19 cellular contexts compared by ENCODE assay signal in the genomic region with DNA sequence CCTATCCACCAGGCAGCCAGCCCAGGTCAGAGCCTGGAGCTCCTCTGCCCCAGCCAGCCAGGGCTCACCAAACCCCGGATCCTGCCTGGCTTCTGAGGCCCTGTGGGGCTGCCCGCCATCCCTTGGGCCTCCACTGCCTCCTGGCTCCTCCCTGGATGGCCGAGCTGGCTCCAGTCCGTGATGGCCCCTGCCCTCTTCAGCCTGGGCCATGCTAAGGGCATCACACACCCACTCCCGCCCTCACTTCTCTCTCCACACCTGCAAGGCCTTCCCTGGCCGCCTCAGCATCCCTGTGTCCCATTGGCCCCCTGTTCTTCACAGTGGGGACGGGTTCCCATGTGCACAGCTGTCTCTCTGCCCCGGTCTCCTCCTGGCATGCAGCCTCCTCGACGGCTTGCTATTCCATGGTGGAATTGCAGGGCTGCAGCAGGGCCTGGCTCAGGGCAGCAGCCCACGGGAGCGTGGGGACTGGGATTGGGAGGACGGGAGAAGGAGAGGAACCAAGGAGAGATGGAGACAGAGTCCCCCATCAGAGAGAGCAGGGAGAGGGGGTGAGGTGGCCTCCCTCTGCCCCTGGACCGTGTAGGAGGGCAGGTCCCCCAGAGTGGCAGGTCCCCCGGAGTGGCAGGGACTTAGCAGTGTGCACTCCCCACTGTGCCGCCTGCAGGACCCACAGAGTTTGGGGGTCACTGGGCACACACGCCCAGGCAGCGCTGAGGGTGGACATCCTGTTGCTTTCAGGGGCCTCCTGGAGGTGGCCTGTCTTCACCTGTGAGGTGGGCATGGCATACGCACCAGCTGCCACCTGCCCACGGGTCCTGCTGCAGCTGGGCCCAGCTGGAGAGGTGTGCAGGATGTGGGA. TPM values are rescaled to one million over a fixed set of nuclear protein-coding genes. Genes with fewer than 3 reads are reported as not detected.
A peak's percentile ranks its signal among the peaks of the same experiment; 100 is the strongest.
DNase-seq lines count a peak whose midpoint lies in the region; ATAC-seq and TF ChIP-seq lines count a peak whose summit lies in the region.
"Had no signal": no experiment of that assay in that cellular context is flagged by ENCODE, and none has a peak within 500 bp of the region (broad histone marks: within the 10 kb centered on the region; RNA-seq: fewer than 3 reads in every experiment).

No MANE protein-coding gene starts in this region.

- no peaks in the 10 kb centered on the region for H3K23me2 ChIP-seq in H9 (ENCODE audit: insufficient read length, low read depth, low read length, poor library complexity, severe bottlenecking)

- H3K4me2 ChIP-seq in H9 (ENCODE audit: insufficient read depth, insufficient read length, low read length) = no peak overlapping the region

- H3K18ac ChIP-seq in H9 (ENCODE audit: insufficient read length, low read depth, low read length) = no peak overlapping the region

- H3K27me3 Mint-ChIP-seq in CD14-positive monocyte (ENCODE audit: low read depth in 3 of 3) = peaks cover 15 to 42% (median 15%) of the 10 kb centered on the region in 3 donors
- H3K27me3 Mint-ChIP-seq in H9 (ENCODE audit: low read depth) = peaks cover 5% of the 10 kb centered on the region; the same call in 1 of the 2 replicates
- H3K27me3 Mint-ChIP-seq in osteocyte (ENCODE audit: unreplicated experiment) = no peaks in the 10 kb centered on the region

- no peak overlapping the region for H2BK15ac ChIP-seq in H9 (ENCODE audit: low read depth, low read length)

- peak; percentile 34 for DNase-seq in CD14-positive monocyte (ENCODE audit: low spot score)
- no peak for DNase-seq in H9
- peak in 2 of 3 donors; percentile 12 to 39 for DNase-seq in right cardiac atrium
- DNase-seq in osteocyte (ENCODE audit: extremely low spot score, unreplicated experiment) = no peak
- DNase-seq in DMS 273 treated with DMSO at 0.1 percent for 48 hours (lab: John Stamatoyannopoulos, UW) = no peak
- no peak for DNase-seq in 8988T
- DNase-seq: foreskin fibroblast; mammary epithelial cell; NCI-H1417 treated with DMSO at 0.1 percent for 48 hours; stimulated activated CD4-positive, alpha-beta T cell treated with anti-CD3 and anti-CD28 coated beads, Interleukin-1b, Interleukin-23, amount 100 ng/mL, for 48 hours; SW 1271 had no signal

- H4K8ac ChIP-seq in H9 (replicated peaks; ENCODE audit: insufficient read length, low read depth, low read length) = no peak overlapping the region

- no CpG with 5 or more reads among the region's 20 CpGs for WGBS in H9 (ENCODE audit: extremely low coverage, insufficient read length, low lambda C conversion rate)
- WGBS in right cardiac atrium = 89% methylated on average over 20 of the region's 20 CpGs

- intact Hi-C loops in CD14-positive monocyte (cut with micrococcal nuclease) (no loop called here), right cardiac atrium (cut with DNase I) (no loop called here)

- no peak overlapping the region for H3K27ac Mint-ChIP-seq in CD14-positive monocyte
- peak overlapping the region in 2 of 3 experiments; percentile 28 to 46; a peak in 3 of 7 replicates for H3K27ac Mint-ChIP-seq in H9
- peak overlapping the region; percentile 62 for H3K27ac Mint-ChIP-seq in osteocyte (ENCODE audit: unreplicated experiment)

- no peak overlapping the region for H3K9ac ChIP-seq in H9 (ENCODE audit: extremely low read depth, insufficient read length, low read length)

- peak overlapping the region in 1 of 2 donors; percentile 48 for H3K4me3 Mint-ChIP-seq in CD14-positive monocyte
- no peak overlapping the region; a peak in 1 of 5 replicates for H3K4me3 Mint-ChIP-seq in H9
- no peak overlapping the region for H3K4me3 Mint-ChIP-seq in osteocyte (ENCODE audit: unreplicated experiment)

- no peak overlapping the region for H2BK5ac ChIP-seq in H9 (ENCODE audit: insufficient read length, low read length)

- ATAC-seq in right cardiac atrium (no peak), HG02970 (IDR thresholded peaks at IDR 0.05; ENCODE audit: low FRiP score, unreplicated experiment) (no peak)
- ATAC-seq: naive thymus-derived CD8-positive, alpha-beta T cell had no signal

- no peak overlapping the region for H4K91ac ChIP-seq in H9 (ENCODE audit: insufficient read length, low read depth, low read length)

- no peak overlapping the region for H3K4me3 ChIP-seq in right cardiac atrium (ENCODE audit: low read length)
- H3K4me3 ChIP-seq: ascending aorta, thoracic aorta had no signal

- no peak overlapping the region for H4K5ac ChIP-seq in H9 (ENCODE audit: insufficient read length, low read depth, low read length)

- H3K79me2 ChIP-seq in H9 (ENCODE audit: insufficient read depth, low read length) = no peaks in the 10 kb centered on the region

- H2BK120ac ChIP-seq in H9 (ENCODE audit: low read depth, low read length, poor library complexity, severe bottlenecking) = no peak overlapping the region

- no peak overlapping the region for H3K4ac ChIP-seq in H9 (ENCODE audit: low read depth, low read length)

- H3T11ph ChIP-seq in H9 (ENCODE audit: low read length) = no peak overlapping the region

- peaks cover 2% of the 10 kb centered on the region for H4K20me1 ChIP-seq in H9 (ENCODE audit: control insufficient read depth, insufficient read depth, insufficient read length)

- H3K27me3 ChIP-seq in H9 (ENCODE audit: insufficient read depth, low read length) = no peaks in the 10 kb centered on the region
- H3K27me3 ChIP-seq in right cardiac atrium (ENCODE audit: control insufficient read depth, insufficient read depth) = no peaks in the 10 kb centered on the region
- H3K27me3 ChIP-seq: ascending aorta had no signal

- no peak overlapping the region; the same call in 1 of the 2 replicates for H3K14ac ChIP-seq in H9 (ENCODE audit: insufficient read depth, low read length)

- H2AK5ac ChIP-seq in H9 (ENCODE audit: insufficient read length, low read length) = no peak overlapping the region

- H3K27ac ChIP-seq in H9 (ENCODE audit: insufficient read length, low read depth, low read length) (no peak overlapping the region), right cardiac atrium (ENCODE audit: low read length) (no peak overlapping the region)
- H3K27ac ChIP-seq: ascending aorta, C4-2B, thoracic aorta had no signal

- no peaks in the 10 kb centered on the region for H3K79me1 ChIP-seq in H9 (ENCODE audit: insufficient read depth, low read depth, low read length, poor library complexity, severe bottlenecking)

- H3K4me1 ChIP-seq in H9 (ENCODE audit: insufficient read depth, low read length) = no peaks in the 10 kb centered on the region
- H3K4me1 ChIP-seq in right cardiac atrium (ENCODE audit: control insufficient read depth, insufficient read depth, low read length) = no peaks in the 10 kb centered on the region

- H3K9me3 ChIP-seq in H9 (ENCODE audit: control insufficient read depth, low read depth, low read length) = no peaks in the 10 kb centered on the region
- no peaks in the 10 kb centered on the region for H3K9me3 ChIP-seq in right cardiac atrium (ENCODE audit: control insufficient read depth, low read length)
- H3K9me3 ChIP-seq: ascending aorta, thoracic aorta had no signal

- H3K23ac ChIP-seq in H9 (ENCODE audit: insufficient read length, low read depth, low read length) = no peak overlapping the region

- TF ChIP-seq CTCF in CD14-positive monocyte (IDR thresholded peaks at IDR 0.05) (no peak), H9 (conservative IDR thresholded peaks at IDR 0.05) (no peak), osteocyte (IDR thresholded peaks at IDR 0.05) (no peak)

- H2BK20ac ChIP-seq in H9 (ENCODE audit: low read depth, low read length, poor library complexity, severe bottlenecking) = no peak overlapping the region

- peaks cover 0 to 2% (median 0%) of the 10 kb centered on the region in 7 donors for H3K9me3 Mint-ChIP-seq in CD14-positive monocyte
- H3K9me3 Mint-ChIP-seq in H9 = peaks cover 7 to 8% of the 10 kb centered on the region in 2 experiments
- no peaks in the 10 kb centered on the region for H3K9me3 Mint-ChIP-seq in osteocyte (ENCODE audit: unreplicated experiment)
- H3K9me3 Mint-ChIP-seq: naive thymus-derived CD8-positive, alpha-beta T cell had no signal

- H2BK12ac ChIP-seq in H9 (ENCODE audit: insufficient read length, low read depth, low read length) = no peak overlapping the region

- H3K56ac ChIP-seq in H9 (ENCODE audit: insufficient read length, low read depth, low read length) = no peak overlapping the region

- no peaks in the 10 kb centered on the region for H3K36me3 Mint-ChIP-seq in CD14-positive monocyte
- peaks cover 0 to 3% (median 0%) of the 10 kb centered on the region in 3 experiments; a peak in 2 of 7 replicates for H3K36me3 Mint-ChIP-seq in H9 (ENCODE audit: insufficient read depth in 1 of 3, low read depth in 3 of 3)
- H3K36me3 Mint-ChIP-seq in osteocyte (ENCODE audit: unreplicated experiment) = no peaks in the 10 kb centered on the region
- H3K36me3 Mint-ChIP-seq: naive thymus-derived CD8-positive, alpha-beta T cell had no signal

- H2AFZ ChIP-seq in H9 (ENCODE audit: low read length) = no peak overlapping the region

- H3K4me1 Mint-ChIP-seq in CD14-positive monocyte = peaks cover 10% of the 10 kb centered on the region
- H3K4me1 Mint-ChIP-seq in H9 = peaks cover 0 to 2% of the 10 kb centered on the region in 2 experiments; a peak in 1 of 4 replicates
- H3K4me1 Mint-ChIP-seq in osteocyte (ENCODE audit: unreplicated experiment) = peaks cover 50% of the 10 kb centered on the region

RNA-seq across cellular contexts. Expression of a gene that starts 16.7 kb away (rescaled TPM):
- polyA plus RNA-seq in CD14-positive monocyte (not detected), right cardiac atrium (not detected)
- total RNA-seq in H9 (2021) (132 and 134 TPM in 2 replicates), right cardiac atrium (100 to 1,000 TPM; 146 to 251 (median 243) TPM), osteocyte (38.9 and 49.4 TPM in 2 replicates)
- total RNA-seq: ascending aorta, LHCN-M2, renal cortical epithelial cell, thoracic aorta had no signal
- polyA plus RNA-seq: endothelial cell of umbilical vein; mammary epithelial cell; naive thymus-derived CD8-positive, alpha-beta T cell had no signal

RNA-seq across cellular contexts. Expression of a gene that starts 45.1 kb away (rescaled TPM):
- polyA plus RNA-seq in CD14-positive monocyte (10 to 100 TPM in 1 of 2 donors, 1 to 10 TPM in 1; 8.7 to 10.2 TPM), right cardiac atrium (13.3 TPM)
- total RNA-seq in H9 (2021) (72.3 and 74.0 TPM in 2 replicates), right cardiac atrium (10 to 100 TPM; 15.4 to 18.3 (median 17.7) TPM), osteocyte (26.8 and 29.3 TPM in 2 replicates)

Comparison
In these comparisons a context has a peak if more than half of its experiments do, and no peak if none do; other contexts are left out.
1. DNase-seq: peak in CD14-positive monocyte (single experiment) and right cardiac atrium (2 of 3); none in H9 (single experiment), osteocyte (single experiment), DMS 273 treated with DMSO at 0.1 percent for 48 hours (single experiment) and 8988T (single experiment).
2. H3K27ac Mint-ChIP-seq: peak in H9 (2 of 3) and osteocyte (single experiment); none in CD14-positive monocyte (0 of 7).